In genomic region chr15:25862469-25863066, GRCh38 we compare ENCODE assay signal across 8 cellular contexts. TPM values are rescaled to one million over a fixed set of nuclear protein-coding genes. Genes with fewer than 3 reads are reported as not detected.
DNase-seq lines count a peak whose midpoint lies in the region; ATAC-seq, FAIRE-seq and TF ChIP-seq lines count a peak whose summit lies in the region.

No MANE protein-coding gene starts in this region.

- TF ChIP-seq CTCF in adrenal gland (IDR thresholded peaks at IDR 0.05) (no peak), kidney (IDR thresholded peaks at IDR 0.05; ENCODE audit: borderline replicate concordance, extremely low read depth, insufficient read depth) (no peak), BE2C (IDR thresholded peaks at IDR 0.05; ENCODE audit: low read depth, low read length) (no peak)

- H3K9ac ChIP-seq in kidney (ENCODE audit: low read length in 2 of 2), result peak overlapping the region in 1 of 2 donors; percentile 34

- no peaks in the 10 kb centered on the region for H3K9me3 ChIP-seq in adrenal gland (replicated peaks in 1 of 3)
- H3K9me3 ChIP-seq in kidney (ENCODE audit: control insufficient read depth in 1 of 2, low read length in 2 of 2), result no peaks in the 10 kb centered on the region
- H3K9me3 ChIP-seq in BE2C, result no peaks in the 10 kb centered on the region

- DNase-seq in NCI-H748 (lab: John Stamatoyannopoulos, UW; ENCODE audit: unreplicated experiment) (peak; percentile 24), NCI-H748 treated with DMSO at 0.1 percent for 48 hours (lab: John Stamatoyannopoulos, UW) (no peak), adrenal gland (no peak), kidney (no peak), BE2C (no peak)
- peak; percentile 44 for DNase-seq in stimulated activated CD4-positive, alpha-beta T cell treated with anti-CD3 and anti-CD28 coated beads, Interleukin-2, amount 100 ng/mL, for 4 hours (ENCODE audit: low read depth)

- peaks cover 0 to 4% of the 10 kb centered on the region in 2 donors for H3K4me1 ChIP-seq in adrenal gland (replicated peaks in 1 of 2)
- H3K4me1 ChIP-seq in kidney (ENCODE audit: control insufficient read depth in 1 of 2, insufficient read depth in 1 of 2, low read depth in 1 of 2, low read length in 2 of 2), result peaks cover 0 to 2% of the 10 kb centered on the region in 2 donors
- H3K4me1 ChIP-seq in BE2C, result no peaks in the 10 kb centered on the region

- H3K36me3 ChIP-seq in adrenal gland (replicated peaks in 1 of 2) (no peaks in the 10 kb centered on the region), kidney (ENCODE audit: control insufficient read depth in 1 of 2, insufficient read depth in 2 of 2, low read length in 2 of 2) (no peaks in the 10 kb centered on the region), BE2C (no peaks in the 10 kb centered on the region)

- intact Hi-C loops in adrenal gland (cut with DNase I), result loop anchor here in 1 of 2 donors (10.0 kb wide), 1 partner anchor 88 kb away; no protein-coding TSS in a partner anchor
- intact Hi-C loops in kidney (cut with DNase I), result no loop called here

- no peak for ATAC-seq in HG03378 (IDR thresholded peaks at IDR 0.05; ENCODE audit: unreplicated experiment)
- no peak for ATAC-seq in GM21367 (IDR thresholded peaks at IDR 0.05; ENCODE audit: unreplicated experiment)

- no peak for TF ChIP-seq POLR2A in adrenal gland (IDR thresholded peaks at IDR 0.05)

- peaks cover 8% of the 10 kb centered on the region for H3K27me3 ChIP-seq in adrenal gland
- H3K27me3 ChIP-seq in BE2C, result no peaks in the 10 kb centered on the region

- WGBS in adrenal gland, 4 donors, result 0 to 1% (median 1%) methylated on average over 11 to 62 of the region's 62 CpGs; no CpG with 5 or more reads in 1 of the 4 donors

- no peak for FAIRE-seq in kidney (lab: Jason Lieb, UNC)

- peak overlapping the region in 3 of 4 donors; percentile 15 to 76 (median 33) for H3K4me3 ChIP-seq in adrenal gland
- H3K4me3 ChIP-seq in kidney (ENCODE audit: low read length in 2 of 2), result peak overlapping the region; percentile 54 to 62
- H3K4me3 ChIP-seq in BE2C (ENCODE audit: low read depth, low read length), result no peak overlapping the region

- H3K27ac ChIP-seq in adrenal gland (peak overlapping the region in 4 of 5 donors; percentile 1 to 75 (median 58)), kidney (ENCODE audit: low read depth in 2 of 2, low read length in 2 of 2) (peak overlapping the region in 1 of 2 donors; percentile 63)

RNA-seq across cellular contexts. Expression of gene ATP10A, which starts 0.6 kb away (rescaled TPM):
- total RNA-seq in adrenal gland (10 to 100 TPM in 7 of 8 donors, 1 to 10 TPM in 1; 5.6 to 31.8 (median 22.3) TPM), kidney (6.8 TPM)
- polyA plus RNA-seq in adrenal gland (10 to 100 TPM in 2 of 3 donors, 1 to 10 TPM in 1; 6.5 to 19.6 (median 11.1) TPM), kidney (ENCODE audit: insufficient read depth, low read depth, low replicate concordance) (4.0 TPM)
- polyA plus RNA-seq in BE2C (2012; ENCODE audit: insufficient read depth, insufficient read length, low read depth), result not detected

Comparison
In these comparisons a context has a peak if more than half of its experiments do, and no peak if none do; other contexts are left out.
1. DNase-seq: peak in NCI-H748 (single experiment) and stimulated activated CD4-positive, alpha-beta T cell treated with anti-CD3 and anti-CD28 coated beads, Interleukin-2, amount 100 ng/mL, for 4 hours (single experiment); none in NCI-H748 treated with DMSO at 0.1 percent for 48 hours (single experiment), adrenal gland (0 of 7), kidney (single experiment) and BE2C (single experiment).